In genomic region chr12:6603095-6603567, GRCh38 we compare ENCODE assay signal across 8 cellular contexts. TPM values are rescaled to one million over a fixed set of nuclear protein-coding genes. Genes with fewer than 3 reads are reported as not detected.
DNase-seq lines count a peak whose midpoint lies in the region; ATAC-seq and TF ChIP-seq lines count a peak whose summit lies in the region.

No MANE protein-coding gene starts in this region.

- no peak for TF ChIP-seq CTCF in BE2C (IDR thresholded peaks at IDR 0.05; ENCODE audit: low read depth, low read length)

- H3K4me1 ChIP-seq in BE2C: peaks cover 17% of the 10 kb centered on the region

- intact Hi-C loops in left cardiac atrium (cut with DNase I): no loop called here

- H3K36me3 ChIP-seq in BE2C: peaks cover 76% of the 10 kb centered on the region
- peaks cover 75% of the 10 kb centered on the region for H3K36me3 ChIP-seq in MG63

- DNase-seq in BE2C: peak; percentile 50
- DNase-seq in MG63: peak; percentile 40
- peak; percentile 80 for DNase-seq in activated effector memory CD4-positive, alpha-beta T cell treated with anti-CD3 and anti-CD28 coated beads, Interleukin-2, amount 50 U/mL, for 16 hours
- DNase-seq in left cardiac atrium: peak; percentile 62
- DNase-seq in stimulated activated naive CD4-positive, alpha-beta T cell (lab: John Stamatoyannopoulos, UW): peak in 5 of 6 experiments; percentile 6 to 53 (median 43)
- no peak for DNase-seq in COR-L47 (lab: John Stamatoyannopoulos, UW)

- H3K4me3 ChIP-seq in BE2C (ENCODE audit: low read depth, low read length): no peak overlapping the region
- H3K4me3 ChIP-seq in MG63: no peak overlapping the region

- H3K9me3 ChIP-seq in BE2C (no peaks in the 10 kb centered on the region), MG63 (no peaks in the 10 kb centered on the region)

- peak in 1 of 2 donors; percentile 10 for ATAC-seq in left cardiac atrium
- no peak for ATAC-seq in HG02610 (IDR thresholded peaks at IDR 0.05; ENCODE audit: unreplicated experiment)
- ATAC-seq in HG02678 (IDR thresholded peaks at IDR 0.05; ENCODE audit: unreplicated experiment): no peak

- H3K27me3 ChIP-seq in BE2C: no peaks in the 10 kb centered on the region
- no peaks in the 10 kb centered on the region for H3K27me3 ChIP-seq in MG63

RNA-seq across cellular contexts. Expression of gene CHD4, which starts 4.0 kb away (rescaled TPM):
- polyA plus RNA-seq in BE2C (2012; ENCODE audit: insufficient read depth, insufficient read length, low read depth): 347 TPM
- total RNA-seq in MG63 (2014; rRNA removed; shearing (Covaris generic); ENCODE audit: low replicate concordance): 155 and 166 TPM in 2 replicates
- total RNA-seq in left cardiac atrium: 100 to 1,000 TPM; 117 to 151 TPM

RNA-seq across cellular contexts. Expression of gene LPAR5, which starts 32.6 kb away (rescaled TPM):
- polyA plus RNA-seq in BE2C (2012; ENCODE audit: insufficient read depth, insufficient read length, low read depth): 1.9 TPM
- total RNA-seq in MG63 (2014; rRNA removed; shearing (Covaris generic); ENCODE audit: low replicate concordance): 0.03 TPM in 1 of 2 replicates, not detected in the other
- total RNA-seq in left cardiac atrium: 1 to 10 TPM; 1.8 to 2.9 TPM

RNA-seq across cellular contexts. Expression of gene NOP2, which starts 35.0 kb away (rescaled TPM):
- polyA plus RNA-seq in BE2C (2012; ENCODE audit: insufficient read depth, insufficient read length, low read depth): 222 TPM
- total RNA-seq in MG63 (2014; rRNA removed; shearing (Covaris generic); ENCODE audit: low replicate concordance): 64.5 and 90.4 TPM in 2 replicates
- 10 to 100 TPM; 16.0 to 30.5 TPM for total RNA-seq in left cardiac atrium

RNA-seq across cellular contexts. Expression of gene ACRBP, which starts 44.1 kb away (rescaled TPM):
- polyA plus RNA-seq in BE2C (2012; ENCODE audit: insufficient read depth, insufficient read length, low read depth): 2.3 TPM
- total RNA-seq in MG63 (2014; rRNA removed; shearing (Covaris generic); ENCODE audit: low replicate concordance): not detected in 2 replicates
- under 1 TPM; 0.60 to 0.88 TPM for total RNA-seq in left cardiac atrium

RNA-seq across cellular contexts. Expression of gene IFFO1, which starts 47.3 kb away (rescaled TPM):
- polyA plus RNA-seq in BE2C (2012; ENCODE audit: insufficient read depth, insufficient read length, low read depth): 129 TPM
- 6.1 and 13.2 TPM in 2 replicates for total RNA-seq in MG63 (2014; rRNA removed; shearing (Covaris generic); ENCODE audit: low replicate concordance)
- total RNA-seq in left cardiac atrium: 10 to 100 TPM; 18.1 to 19.5 TPM
